In genomic region chr5:59517926-59518585, GRCh38 we compare ENCODE assay signal across 13 cellular contexts.
DNase-seq lines count a peak whose midpoint lies in the region; ATAC-seq and TF ChIP-seq lines count a peak whose summit lies in the region.
"Had no signal": no experiment of that assay in that cellular context is flagged by ENCODE, and none has a peak within 500 bp of the region (broad histone marks: within the 10 kb centered on the region; RNA-seq: fewer than 3 reads in every experiment).

No MANE protein-coding gene starts in this region.

- no peaks in the 10 kb centered on the region for H3K27me3 ChIP-seq in kidney epithelial cell (ENCODE audit: control insufficient read depth, insufficient read depth, low read length)
- H3K27me3 ChIP-seq: hepatocyte, uterus had no signal

- DNase-seq in AG04449 (ENCODE audit: low read depth, low spot score): peak; percentile 12
- DNase-seq in HS-5 (ENCODE audit: low read depth): peak; percentile 46
- DNase-seq in brain pericyte (ENCODE audit: low read depth, low spot score): peak; percentile 7
- peak; percentile 39 for DNase-seq in kidney epithelial cell (ENCODE audit: low read depth)
- DNase-seq: GDM1, RPMI8226, uterus had no signal

- H3K36me3 ChIP-seq in kidney epithelial cell (ENCODE audit: control insufficient read depth, insufficient read depth, low read length): no peaks in the 10 kb centered on the region
- H3K36me3 ChIP-seq: uterus had no signal

- TF ChIP-seq CTCF in AG04449 (IDR thresholded peaks at IDR 0.05; ENCODE audit: insufficient read depth, low read length, missing control alignments) (no peak), kidney epithelial cell (IDR thresholded peaks at IDR 0.05; ENCODE audit: insufficient read depth, low read length, poor library complexity, severe bottlenecking) (no peak)

- ATAC-seq in GM18519 (IDR thresholded peaks at IDR 0.05; ENCODE audit: low FRiP score, unreplicated experiment) (no peak), HG03039 (IDR thresholded peaks at IDR 0.05; ENCODE audit: unreplicated experiment) (no peak), HG03521 (IDR thresholded peaks at IDR 0.05; ENCODE audit: unreplicated experiment) (no peak), HG02973 (IDR thresholded peaks at IDR 0.05; ENCODE audit: unreplicated experiment) (no peak)
- ATAC-seq: activated naive CD4-positive, alpha-beta T cell treated with anti-CD3 and anti-CD28 coated beads, Interleukin-2, amount 50 U/mL, for 72 hours had no signal

- CTCF ChIA-PET in AG04449 (lab: Yijun Ruan, JAX): interaction anchor here (0.9 to 5.0 kb wide), 4 partner anchors 12 to 146 kb away, joined by 3 to 31 read pairs (median 4); no protein-coding TSS in a partner anchor

- H3K4me3 ChIP-seq in AG04449 (ENCODE audit: low read depth, low read length) (no peak overlapping the region), kidney epithelial cell (ENCODE audit: low read depth, low read length) (no peak overlapping the region)
- H3K4me3 ChIP-seq: hepatocyte, uterus had no signal

- POLR2A ChIA-PET in AG04449 (lab: Yijun Ruan, JAX): no interaction called here
